1 cellular context compared by ENCODE assay signal in genomic region chr1:227946624-227947424, GRCh38.
TF ChIP-seq lines count a peak whose summit lies in the region.

No MANE protein-coding gene starts in this region.

TF ChIP-seq in HepG2, 621 proteins besides CTCF, POLR2A, EP300 and RAD21 (continued from another document and continues in another):
- TF ChIP-seq ZFX (CRISPR knock-in tag; IDR thresholded peaks at IDR 0.05; ENCODE audit: low read depth) (peak; percentile 49; the same call in 1 of the 2 replicates), SPEN (CRISPR knock-in tag; IDR thresholded peaks at IDR 0.05; ENCODE audit: low read depth) (peak; percentile 12; the same call in 1 of the 2 replicates), ZNF263 (CRISPR knock-in tag; IDR thresholded peaks at IDR 0.05) (0 out of 2 replicates have a peak, but pooled peaks have one; percentile 20), HMGXB4 (CRISPR knock-in tag; IDR thresholded peaks at IDR 0.05; ENCODE audit: borderline replicate concordance in 1 of 2, low read depth in 1 of 2) (peak in 1 of 2 experiments; percentile 49; a peak in 1 of 4 replicates), UBTF (CRISPR knock-in tag; IDR thresholded peaks at IDR 0.05) (peak; percentile 41; the same call in 1 of the 2 replicates), ZFP91 (CRISPR knock-in tag; IDR thresholded peaks at IDR 0.05; ENCODE audit: borderline replicate concordance) (peak; percentile 37; the same call in 1 of the 2 replicates), PHF21A (CRISPR knock-in tag; IDR thresholded peaks at IDR 0.05) (peak; percentile 62; the same call in 1 of the 2 replicates), ZNF431 (CRISPR knock-in tag; IDR thresholded peaks at IDR 0.05; ENCODE audit: borderline replicate concordance, low read depth) (0 out of 2 replicates have a peak, but pooled peaks have one; percentile 27), BCLAF1 (IDR thresholded peaks at IDR 0.05) (no peak), TFAP4 (IDR thresholded peaks at IDR 0.05; ENCODE audit: borderline replicate concordance, low read depth) (peak; percentile 30; the same call in 1 of the 2 replicates), TIGD3 (CRISPR knock-in tag; IDR thresholded peaks at IDR 0.05; ENCODE audit: borderline replicate concordance) (no peak), MXI1 (IDR thresholded peaks at IDR 0.05; ENCODE audit: borderline replicate concordance, low read depth, low read length) (0 out of 3 replicates have a peak, but pooled peaks have one; percentile 34), MTA1 (CRISPR knock-in tag; IDR thresholded peaks at IDR 0.05; ENCODE audit: borderline replicate concordance) (no peak), RORA (CRISPR knock-in tag; IDR thresholded peaks at IDR 0.05) (no peak), ZNF234 (CRISPR knock-in tag; conservative IDR thresholded peaks at IDR 0.05) (no peak), ZFY (CRISPR knock-in tag; IDR thresholded peaks at IDR 0.05) (peak; percentile 39; the same call in 1 of the 2 replicates), ZSCAN25 (CRISPR knock-in tag; IDR thresholded peaks at IDR 0.05) (peak; percentile 52), NFKB2 (CRISPR knock-in tag; IDR thresholded peaks at IDR 0.05; ENCODE audit: borderline replicate concordance) (peak; percentile 42; the same call in 1 of the 2 replicates), XRCC5 (optimal IDR thresholded peaks at IDR 0.05; ENCODE audit: low read length) (peak; percentile 35), NR2F2 (IDR thresholded peaks at IDR 0.05; ENCODE audit: borderline replicate concordance, low read depth) (no peak), ZNF318 (CRISPR knock-in tag; IDR thresholded peaks at IDR 0.05) (0 out of 2 replicates have a peak, but pooled peaks have one; percentile 9), ZNF572 (CRISPR knock-in tag; IDR thresholded peaks at IDR 0.05) (0 out of 2 replicates have a peak, but pooled peaks have one; percentile 4), ZNF687 (CRISPR knock-in tag; IDR thresholded peaks at IDR 0.05) (peak; percentile 50), ZSCAN9 (CRISPR knock-in tag; IDR thresholded peaks at IDR 0.05; ENCODE audit: borderline replicate concordance) (no peak), ZMYM4 (CRISPR knock-in tag; IDR thresholded peaks at IDR 0.05) (0 out of 2 replicates have a peak, but pooled peaks have one; percentile 19), MTERF4 (CRISPR knock-in tag; IDR thresholded peaks at IDR 0.05) (no peak)
